21 cellular contexts compared by ENCODE assay signal in the genomic region with DNA sequence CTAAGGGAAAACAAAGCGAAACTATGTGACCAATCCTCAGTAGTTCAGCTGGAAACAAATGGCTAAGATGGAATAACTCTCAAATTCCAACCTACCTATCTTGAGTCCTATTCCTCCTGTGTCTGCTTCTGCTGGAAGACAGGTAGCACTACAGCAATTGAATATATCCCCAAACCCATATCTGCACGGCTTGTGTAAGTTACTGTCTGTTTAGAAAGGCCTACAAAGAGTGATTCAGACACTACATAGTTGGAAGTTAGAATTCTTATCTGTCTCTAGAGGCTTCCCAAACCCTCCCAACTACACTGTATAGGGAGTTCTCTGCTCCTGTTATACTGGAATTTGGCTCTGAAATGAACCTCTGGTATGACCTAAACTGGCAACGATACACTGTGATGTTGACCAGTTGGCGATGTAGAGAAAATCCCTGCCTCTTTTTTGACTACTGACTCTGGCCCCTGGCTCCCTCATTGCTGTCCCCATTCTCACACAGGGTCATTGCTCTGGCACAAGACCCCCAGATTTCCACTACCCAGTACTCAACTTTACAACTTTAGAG. TPM values are rescaled to one million over a fixed set of nuclear protein-coding genes. Genes with fewer than 3 reads are reported as not detected.
DNase-seq lines count a peak whose midpoint lies in the region; ATAC-seq and TF ChIP-seq lines count a peak whose summit lies in the region.
"Had no signal": no experiment of that assay in that cellular context is flagged by ENCODE, and none has a peak within 500 bp of the region (broad histone marks: within the 10 kb centered on the region; RNA-seq: fewer than 3 reads in every experiment).

No MANE protein-coding gene starts in this region.

- H3K9me3 ChIP-seq in mammary epithelial cell (replicated peaks; ENCODE audit: insufficient read depth, low read length), result no peaks in the 10 kb centered on the region
- H3K9me3 ChIP-seq in PC-3 (ENCODE audit: low read length), result no peaks in the 10 kb centered on the region
- H3K9me3 ChIP-seq: BE2C had no signal

- H2AFZ ChIP-seq in mammary epithelial cell (ENCODE audit: low read depth, low read length) (peak overlapping the region; percentile 1), PC-3 (ENCODE audit: low read length) (peak overlapping the region; percentile 30; the same call in 1 of the 2 replicates)

- ATAC-seq in PC-3 (no peak), left lobe of liver (peak; percentile 50), GM18907 (IDR thresholded peaks at IDR 0.05; ENCODE audit: unreplicated experiment) (no peak)
- ATAC-seq: Panc1, Right ventricle myocardium inferior had no signal

- WGBS in mammary epithelial cell (ENCODE audit: low coverage, missing lambda C conversion rate), result 92% methylated on average over 4 of the region's 4 CpGs

- intact Hi-C loops in mammary epithelial cell (cut with micrococcal nuclease) (loop anchor here (2.0 to 10.0 kb wide), 2 partner anchors 241 to 429 kb away; no protein-coding TSS in a partner anchor), MCF 10A (cut with micrococcal nuclease) (loop anchor here (2.0 kb wide), 1 partner anchor 429 kb away; no protein-coding TSS in a partner anchor), PC-3 (cut with micrococcal nuclease) (loop anchor here (2.0 kb wide), 1 partner anchor 243 kb away; no protein-coding TSS in a partner anchor)

- H3K27me3 Mint-ChIP-seq in MCF 10A (ENCODE audit: insufficient read depth, unreplicated experiment), result peaks cover 14% of the 10 kb centered on the region
- H3K27me3 Mint-ChIP-seq: CD4-positive, CD25-positive, alpha-beta regulatory T cell had no signal

- no peaks in the 10 kb centered on the region for H3K4me1 Mint-ChIP-seq in MCF 10A (ENCODE audit: insufficient read depth, unreplicated experiment)
- H3K4me1 Mint-ChIP-seq: CD4-positive, CD25-positive, alpha-beta regulatory T cell had no signal

- POLR2A ChIA-PET in MCF 10A (lab: Yijun Ruan, JAX), result interaction anchor here (0.9 kb wide), 1 partner anchor 9 kb away, joined by 3 read pairs; no protein-coding TSS in a partner anchor
- POLR2A ChIA-PET in PC-3 (lab: Charles Lee; ENCODE audit: unreplicated experiment), result no interaction called here

- H3K36me3 ChIP-seq in mammary epithelial cell (ENCODE audit: insufficient read depth, low read length) (no peaks in the 10 kb centered on the region), PC-3 (ENCODE audit: low read depth, low read length) (no peaks in the 10 kb centered on the region)
- H3K36me3 ChIP-seq: BE2C had no signal

- no peaks in the 10 kb centered on the region for H3K9me3 Mint-ChIP-seq in MCF 10A (ENCODE audit: unreplicated experiment)

- no peaks in the 10 kb centered on the region for H3F3A ChIP-seq in PC-3 (ENCODE audit: low read length, unreplicated experiment)

- in situ Hi-C loops in mammary epithelial cell (cut with MboI; ENCODE audit: low sequenced_read_pairs in 2 of 2), result loop anchor here (10.0 to 25.0 kb wide), 3 partner anchors 123 to 431 kb away; no protein-coding TSS in a partner anchor

- H3K27ac Mint-ChIP-seq in MCF 10A (ENCODE audit: low read depth, unreplicated experiment), result no peak overlapping the region
- H3K27ac Mint-ChIP-seq: CD4-positive, CD25-positive, alpha-beta regulatory T cell had no signal

- H3K9ac ChIP-seq in mammary epithelial cell (ENCODE audit: insufficient read depth, low read length), result no peak overlapping the region
- no peak overlapping the region for H3K9ac ChIP-seq in PC-3 (ENCODE audit: low read length)

- no peak overlapping the region for H3K4me3 Mint-ChIP-seq in MCF 10A (ENCODE audit: unreplicated experiment)
- H3K4me3 Mint-ChIP-seq: CD4-positive, CD25-positive, alpha-beta regulatory T cell had no signal

- H3K4me3 ChIP-seq in mammary epithelial cell (replicated peaks in 1 of 3; ENCODE audit: insufficient read depth in 1 of 3, low read depth in 2 of 3, low read length in 3 of 3) (no peak overlapping the region), PC-3 (ENCODE audit: low read length) (no peak overlapping the region)

- BruUV-seq in mammary epithelial cell (replicated peaks; lab: Mats Ljungman, UMichigan) (no TSS peak), MCF 10A (replicated peaks; lab: Mats Ljungman, UMichigan) (no TSS peak), PC-3 (replicated peaks; lab: Mats Ljungman, UMichigan) (no TSS peak)

- no peaks in the 10 kb centered on the region for H3K36me3 Mint-ChIP-seq in MCF 10A (ENCODE audit: insufficient read depth, unreplicated experiment)
- H3K36me3 Mint-ChIP-seq: CD4-positive, CD25-positive, alpha-beta regulatory T cell had no signal

- no peaks in the 10 kb centered on the region for H4K20me1 ChIP-seq in mammary epithelial cell (ENCODE audit: insufficient read depth, low read length)
- no peaks in the 10 kb centered on the region for H4K20me1 ChIP-seq in PC-3 (ENCODE audit: low read length)

- H3K27ac ChIP-seq in mammary epithelial cell (ENCODE audit: insufficient read depth, low read depth, low read length), result no peak overlapping the region
- H3K27ac ChIP-seq in PC-3 (ENCODE audit: low read length), result no peak overlapping the region

- DNase-seq in mammary epithelial cell (no peak), MCF 10A (ENCODE audit: unreplicated experiment) (no peak), PC-3 (no peak), left lobe of liver (ENCODE audit: low spot score) (no peak), RPMI8226 (no peak), inferior parietal cortex (ENCODE audit: extremely low spot score) (no peak), SW 1271 (lab: John Stamatoyannopoulos, UW) (no peak)
- DNase-seq: BE2C; CD4-positive, CD25-positive, alpha-beta regulatory T cell; COR-L47; DMS 273 treated with DMSO at 0.1 percent for 48 hours; HCEC 1CT; NCI-H1417; NCI-H187 treated with DMSO at 0.1 percent for 48 hours; NCI-H2171; NCI-H446; NCI-H526 treated with DMSO at 0.1 percent for 48 hours had no signal

- CTCF ChIA-PET in mammary epithelial cell (lab: Charles Lee; ENCODE audit: low non-redundant PET) (no interaction called here), MCF 10A (lab: Yijun Ruan, JAX) (interaction anchor here (0.7 to 3.4 kb wide), 19 partner anchors 8 to 431 kb away, joined by 3 to 51 read pairs (median 7); a partner anchor contains a TSS), PC-3 (lab: Charles Lee) (no interaction called here)

- dilution Hi-C loops in mammary epithelial cell (cut with HindIII; ENCODE audit: low sequenced_read_pairs), result no loop called here

- H3K79me2 ChIP-seq in mammary epithelial cell (ENCODE audit: insufficient read depth, low read length) (no peaks in the 10 kb centered on the region), PC-3 (ENCODE audit: low read length) (no peaks in the 10 kb centered on the region)

- H3K4me1 ChIP-seq in mammary epithelial cell (ENCODE audit: insufficient read depth, low read length) (peaks cover 3% of the 10 kb centered on the region), PC-3 (ENCODE audit: insufficient read depth, low read length) (no peaks in the 10 kb centered on the region)
- H3K4me1 ChIP-seq: BE2C had no signal

- H3K4me2 ChIP-seq in mammary epithelial cell (ENCODE audit: insufficient read depth, low read depth, low read length) (no peak overlapping the region), PC-3 (ENCODE audit: low read length) (no peak overlapping the region)

- H3K9me2 ChIP-seq in PC-3 (replicated peaks; ENCODE audit: low read length), result no peaks in the 10 kb centered on the region

- H3K27me3 ChIP-seq in mammary epithelial cell (ENCODE audit: insufficient read depth, low read length) (no peaks in the 10 kb centered on the region), PC-3 (ENCODE audit: low read length) (no peaks in the 10 kb centered on the region)

- TF ChIP-seq CTCF in mammary epithelial cell (conservative IDR thresholded peaks at IDR 0.05 in 1 of 2, IDR thresholded peaks at IDR 0.05 in 1 of 2; ENCODE audit: extremely low read depth in 1 of 2, insufficient read depth in 1 of 2, low read depth in 1 of 2, low read length in 2 of 2), result no peak
- no peak for TF ChIP-seq CTCF in MCF 10A (IDR thresholded peaks at IDR 0.05; ENCODE audit: unreplicated experiment)
- TF ChIP-seq CTCF in PC-3 (conservative IDR thresholded peaks at IDR 0.05; ENCODE audit: low read depth, low read length), result no peak

RNA-seq across cellular contexts. Expression of a gene that starts 22.6 kb away (rescaled TPM):
- total RNA-seq in mammary epithelial cell (10 to 100 TPM; 18.5 to 21.1 TPM), MCF 10A (2022) (36.2 and 37.1 TPM in 2 replicates), PC-3 (2014; rRNA removed) (17.7 and 22.9 TPM in 2 replicates), left lobe of liver (185 TPM)
- polyA plus RNA-seq in mammary epithelial cell, result 6.6 TPM
- polyA minus RNA-seq in mammary epithelial cell, result 22.0 TPM

RNA-seq across cellular contexts. Expression of a gene that starts 37.4 kb away (rescaled TPM):
- total RNA-seq in mammary epithelial cell (not detected), MCF 10A (2022) (not detected in 2 replicates), PC-3 (2014; rRNA removed) (not detected in 2 replicates), left lobe of liver (3.3 TPM)
- polyA plus RNA-seq in mammary epithelial cell, result not detected
- not detected for polyA minus RNA-seq in mammary epithelial cell
- total RNA-seq: A172; CD4-positive, CD25-positive, alpha-beta regulatory T cell had no signal
- polyA plus RNA-seq: CD4-positive, CD25-positive, alpha-beta regulatory T cell had no signal
